ENCODE assay signal across 21 cellular contexts in the genomic region with DNA sequence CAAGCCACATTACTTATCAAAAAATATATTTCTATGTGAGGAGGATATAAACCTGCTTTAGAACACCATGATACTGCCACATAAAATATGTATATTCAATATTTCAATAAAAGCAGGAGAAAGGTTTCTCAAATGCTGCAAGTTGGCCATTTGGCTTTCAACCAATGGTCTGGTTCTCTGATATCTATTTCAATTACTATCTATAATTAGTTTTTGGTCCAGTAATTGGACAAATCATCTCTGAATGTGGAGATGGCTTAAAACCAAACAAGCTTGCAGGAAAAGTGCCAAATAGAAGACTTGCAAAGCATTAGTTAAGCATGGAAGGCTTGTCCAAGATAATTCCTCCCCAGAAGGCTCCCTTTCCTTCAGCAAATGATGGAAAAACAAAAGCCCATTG.
"Had no signal": no experiment of that assay in that cellular context is flagged by ENCODE, and none has a peak within 500 bp of the region (broad histone marks: within the 10 kb centered on the region; RNA-seq: fewer than 3 reads in every experiment).

No MANE protein-coding gene starts in this region.

- H3K9me3 ChIP-seq: esophagus squamous epithelium, lower lobe of right lung, prostate gland, right atrium auricular region, sigmoid colon, spleen, testis, tibial artery, upper lobe of right lung, uterus had no signal

- ATAC-seq: effector memory CD8-positive, alpha-beta T cell; left ventricle myocardium superior; lower lobe of right lung; naive thymus-derived CD8-positive, alpha-beta T cell; stimulated activated memory B cell treated with anti-CD40 and anti-IgM and Interleukin-4, amounts not matched to agents 10 μg/mL and 1 μg/mL and 100 μg/mL, for 72 hours; stimulated activated naive CD8-positive, alpha-beta T cell treated with anti-CD3 and anti-CD28 coated beads, Interleukin-15, Interleukin-2, amounts not matched to agents 100 U/mL and 50 U/mL, for 24 hours; upper lobe of right lung had no signal

- H3K27me3 ChIP-seq: esophagus squamous epithelium, right atrium auricular region, sigmoid colon, spleen, testis, tibial artery, upper lobe of right lung, uterus had no signal

- DNase-seq: cortex of kidney; effector memory CD8-positive, alpha-beta T cell; erythroblast; esophagus squamous epithelium; left ventricle myocardium superior; lower lobe of right lung; naive thymus-derived CD8-positive, alpha-beta T cell; nephron progenitor cell; nucleus accumbens; sigmoid colon; spleen; stimulated activated CD4-positive, alpha-beta T cell treated with anti-CD3 and anti-CD28 coated beads, Interleukin-4, amount 100 ng/mL, for 4 hours; stimulated activated naive CD8-positive, alpha-beta T cell treated with anti-CD3 and anti-CD28 coated beads, Interleukin-15, Interleukin-2, amounts not matched to agents 100 U/mL and 50 U/mL, for 24 hours; substantia nigra; testis; tibial artery; upper lobe of right lung; uterus had no signal

- H3K4me1 ChIP-seq: prostate gland, testis, upper lobe of right lung had no signal

- H3K27ac ChIP-seq: esophagus squamous epithelium, lower lobe of right lung, prostate gland, right atrium auricular region, sigmoid colon, spleen, testis, tibial artery, upper lobe of right lung, uterus had no signal

- H3K36me3 ChIP-seq: esophagus squamous epithelium, lower lobe of right lung, prostate gland, right atrium auricular region, sigmoid colon, spleen, tibial artery, upper lobe of right lung, uterus had no signal

- H3K4me3 ChIP-seq: esophagus squamous epithelium, lower lobe of right lung, prostate gland, right atrium auricular region, sigmoid colon, spleen, testis, tibial artery, upper lobe of right lung, uterus had no signal
